In genomic region chr14:91202234-91202974, GRCh38 we compare ENCODE assay signal across 11 cellular contexts. TPM values are rescaled to one million over a fixed set of nuclear protein-coding genes. Genes with fewer than 3 reads are reported as not detected.
DNase-seq lines count a peak whose midpoint lies in the region; FAIRE-seq and TF ChIP-seq lines count a peak whose summit lies in the region.
"Had no signal": no experiment of that assay in that cellular context is flagged by ENCODE, and none has a peak within 500 bp of the region (broad histone marks: within the 10 kb centered on the region; RNA-seq: fewer than 3 reads in every experiment).

No MANE protein-coding gene starts in this region.

- H3K4me3 ChIP-seq in colonic mucosa, result no peak overlapping the region
- H3K4me3 ChIP-seq in mesodermal cell (ENCODE audit: extremely low read depth, insufficient read depth, low read length, poor library complexity, severe bottlenecking), result no peak overlapping the region
- H3K4me3 ChIP-seq in HAP-1, result no peak overlapping the region

- H3K4me1 ChIP-seq in colonic mucosa (no peaks in the 10 kb centered on the region), mesodermal cell (ENCODE audit: control insufficient read depth, insufficient read depth, low read length, poor library complexity, severe bottlenecking) (peaks cover 8% of the 10 kb centered on the region), HAP-1 (no peaks in the 10 kb centered on the region)

- no peaks in the 10 kb centered on the region for H3K27me3 ChIP-seq in colonic mucosa
- H3K27me3 ChIP-seq in HAP-1 (ENCODE audit: low read depth), result no peaks in the 10 kb centered on the region

- in situ Hi-C loops in HAP-1 (cut with MboI; ENCODE audit: low sequenced_read_pairs), result no loop called here

- intact Hi-C loops in colonic mucosa (cut with DNase I), result no loop called here

- DNase-seq in AG20443 (ENCODE audit: low spot score) (peak; percentile 73), NCI-H2171 (lab: John Stamatoyannopoulos, UW) (peak; percentile 87), colonic mucosa (peak; percentile 32), NCI-H2227 treated with DMSO at 0.1 percent for 48 hours (lab: John Stamatoyannopoulos, UW) (no peak), frontal cortex (ENCODE audit: low spot score in 2 of 2) (no peak), NCI-H345 (lab: John Stamatoyannopoulos, UW) (no peak), HAP-1 (ENCODE audit: low spot score in 2 of 2) (no peak)
- DNase-seq: activated B cell treated with CpG ODN at 0.5 μM for 24 hours, cortex of kidney, DMS79 treated with DMSO at 0.1 percent for 48 hours had no signal

- no peak for FAIRE-seq in frontal cortex (lab: Jason Lieb, UNC)

- WGBS in mesodermal cell (ENCODE audit: insufficient coverage in 2 of 2), 2 experiments, result 85 to 90% methylated on average over 11 to 13 of the region's 15 CpGs

- no peaks in the 10 kb centered on the region for H3K9me3 ChIP-seq in colonic mucosa
- peaks cover 4% of the 10 kb centered on the region for H3K9me3 ChIP-seq in mesodermal cell (ENCODE audit: control insufficient read depth, low read length)
- H3K9me3 ChIP-seq in HAP-1, result peaks cover 13% of the 10 kb centered on the region; the same call in 1 of the 2 replicates

- H3K36me3 ChIP-seq in colonic mucosa (peaks cover 26% of the 10 kb centered on the region), mesodermal cell (ENCODE audit: control insufficient read depth, insufficient read depth, low read length) (peaks cover 8% of the 10 kb centered on the region), HAP-1 (replicated peaks) (peaks cover 26% of the 10 kb centered on the region)

- no peak overlapping the region for H3K9ac ChIP-seq in colonic mucosa (ENCODE audit: low read depth in 2 of 2, low read length in 2 of 2)

- TF ChIP-seq CTCF in colonic mucosa (IDR thresholded peaks at IDR 0.05), result no peak

- H3K27ac ChIP-seq in colonic mucosa (peak overlapping the region; percentile 2), mesodermal cell (ENCODE audit: low read depth, low read length, severe bottlenecking) (peak overlapping the region; percentile 45)

RNA-seq across cellular contexts. Expression of gene GPR68, which starts 42.1 kb away (rescaled TPM):
- under 1 TPM; 0.37 to 0.66 TPM for total RNA-seq in colonic mucosa
- polyA plus RNA-seq in mesodermal cell (2013, experiment 1 of 2), result 0.70 TPM
- polyA plus RNA-seq in mesodermal cell (2013, experiment 2 of 2), result 0.30 TPM
- 4.9 TPM for total RNA-seq in frontal cortex

Comparison
In these comparisons a context has a peak if more than half of its experiments do, and no peak if none do; other contexts are left out.
1. DNase-seq: peak in AG20443 (single experiment), NCI-H2171 (single experiment) and colonic mucosa (single experiment); none in NCI-H2227 treated with DMSO at 0.1 percent for 48 hours (single experiment), frontal cortex (0 of 2), NCI-H345 (single experiment) and HAP-1 (0 of 2).